Comparison of ENCODE assay signal across 8 cellular contexts in the genomic region with DNA sequence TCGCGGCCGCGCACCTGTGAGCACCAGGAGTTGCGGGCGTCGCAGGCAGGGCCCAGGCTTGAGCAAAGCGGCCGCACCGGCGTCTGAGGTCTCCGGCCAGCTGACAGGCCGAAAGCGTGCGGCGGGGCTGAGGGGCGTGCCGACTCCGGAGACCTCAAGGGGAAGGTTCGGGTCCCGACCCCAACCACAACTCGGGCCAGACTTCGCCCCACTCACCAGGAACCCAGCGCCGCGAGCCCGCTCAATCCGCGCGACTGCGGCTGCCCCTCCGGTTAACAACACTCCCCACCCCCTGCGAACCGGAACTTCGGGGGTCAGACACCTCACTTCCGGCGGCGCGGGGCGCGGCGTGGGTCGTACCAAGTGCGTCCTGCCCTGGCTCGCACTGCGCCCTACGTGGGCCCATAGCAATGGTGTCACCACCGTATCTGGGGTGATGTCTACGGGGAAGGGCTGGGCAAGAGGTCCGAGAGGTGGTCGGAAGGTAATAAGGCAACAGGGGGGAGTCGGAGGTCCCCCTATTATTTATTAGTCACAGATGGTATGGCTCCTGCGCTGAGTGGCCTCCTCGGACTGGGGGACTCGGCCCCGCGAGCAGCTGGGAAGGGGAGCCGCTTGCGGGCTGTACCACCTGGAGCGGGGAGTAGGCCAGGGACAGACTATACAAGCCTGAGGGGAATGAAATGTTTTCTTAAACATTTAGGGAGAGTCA. TPM values are rescaled to one million over a fixed set of nuclear protein-coding genes. Genes with fewer than 3 reads are reported as not detected.
A peak's percentile ranks its signal among the peaks of the same experiment; 100 is the strongest.
DNase-seq lines count a peak whose midpoint lies in the region; ATAC-seq, FAIRE-seq and TF ChIP-seq lines count a peak whose summit lies in the region.

A gene (minus strand): TSS at position 280 of the 712 bp plus-strand sequence. CDS start 918 bp downstream, outside the sequence.

- peaks cover 3% of the 10 kb centered on the region; the same call in 1 of the 2 replicates for H3K79me1 ChIP-seq in H1 (ENCODE audit: low read depth, low read length)

- no peak for TF ChIP-seq CTCF in CD8-positive, alpha-beta T cell (IDR thresholded peaks at IDR 0.05)
- TF ChIP-seq CTCF in H1 (IDR thresholded peaks at IDR 0.05; ENCODE audit: control extremely low read depth in 1 of 3, insufficient read depth in 1 of 3, low read depth in 1 of 3, low read length in 3 of 3): no peak

- peak; percentile 69 for ATAC-seq in CD8-positive, alpha-beta T cell
- ATAC-seq in GM19468 (IDR thresholded peaks at IDR 0.05; ENCODE audit: extremely low read depth, unreplicated experiment): peak; percentile 49

- peaks cover 0 to 15% of the 10 kb centered on the region in 2 experiments; a peak in 1 of 4 replicates for H3K79me2 ChIP-seq in H1 (ENCODE audit: control insufficient read depth in 1 of 2, insufficient read depth in 2 of 2, low read length in 2 of 2)

- H3K27me3 Mint-ChIP-seq in CD8-positive, alpha-beta T cell (ENCODE audit: low read depth): no peaks in the 10 kb centered on the region

- H3K9me3 Mint-ChIP-seq in CD8-positive, alpha-beta T cell: no peaks in the 10 kb centered on the region

- H4K8ac ChIP-seq in H1 (ENCODE audit: extremely low read depth, insufficient read depth, low read length): peak within 1 kb of the TSS; percentile 98

- no peaks in the 10 kb centered on the region for H3K9me3 ChIP-seq in CD8-positive, alpha-beta T cell (ENCODE audit: low read length)
- H3K9me3 ChIP-seq in H1 (ENCODE audit: insufficient read depth in 2 of 2, low read depth in 1 of 2, low read length in 1 of 2): no peaks in the 10 kb centered on the region; a peak in 1 of 4 replicates

- TF ChIP-seq EP300 in H1 (IDR thresholded peaks at IDR 0.05; ENCODE audit: borderline replicate concordance in 1 of 2, low read depth in 2 of 2, low read length in 2 of 2): peak in 1 of 2 experiments; percentile 97; a peak in 2 of 3 replicates

- H4K20me1 ChIP-seq in H1 (replicated peaks in 1 of 2; ENCODE audit: control insufficient read depth in 1 of 2, insufficient read depth in 2 of 2, low read length in 2 of 2): peaks cover 0 to 10% of the 10 kb centered on the region in 2 experiments

- peaks cover 33% of the 10 kb centered on the region for H3K36me3 ChIP-seq in CD8-positive, alpha-beta T cell (ENCODE audit: insufficient read depth, low read length)
- peaks cover 11 to 24% (median 20%) of the 10 kb centered on the region in 4 experiments; a peak in 7 of 8 replicates for H3K36me3 ChIP-seq in H1 (ENCODE audit: control insufficient read depth in 2 of 4, insufficient read depth in 4 of 4, low read length in 3 of 4)

- peak within 1 kb of the TSS; percentile 97 for H3K4ac ChIP-seq in H1 (replicated peaks; ENCODE audit: insufficient read length, low read depth, low read length)

- H3K18ac ChIP-seq in H1 (ENCODE audit: extremely low read depth, low read length): peak within 1 kb of the TSS; percentile 99

- no peak within 1 kb of the TSS for H2BK20ac ChIP-seq in H1 (ENCODE audit: low read length)

- peaks cover 14% of the 10 kb centered on the region for H3K23me2 ChIP-seq in H1 (ENCODE audit: low read depth, low read length)

- H3K4me3 Mint-ChIP-seq in CD8-positive, alpha-beta T cell: peak within 1 kb of the TSS; percentile 99

- H3K56ac ChIP-seq in H1 (replicated peaks; ENCODE audit: insufficient read length, low read depth, low read length): peak within 1 kb of the TSS; percentile 85

- intact Hi-C loops in CD8-positive, alpha-beta T cell (cut with DNase I, micrococcal nuclease): loop anchor here in 1 of 2 experiments (1.0 to 5.0 kb wide), 4 partner anchors 12 to 128 kb away; a partner anchor contains a TSS

- 1% methylated on average over 53 of the region's 60 CpGs; no CpG with 5 or more reads in 1 of the 2 experiments for WGBS in H1 (ENCODE audit: extremely low coverage in 1 of 2, insufficient coverage in 1 of 2, insufficient read length in 1 of 2, insufficient replicate concordance in 2 of 2, low coverage in 1 of 2, low lambda C conversion rate in 2 of 2, missing lambda C conversion rate in 1 of 2), 2 experiments

- no peak for TF ChIP-seq RAD21 in H1 (IDR thresholded peaks at IDR 0.05 in 1 of 2, conservative IDR thresholded peaks at IDR 0.05 in 1 of 2; ENCODE audit: low read depth in 2 of 2, low read length in 2 of 2)

- peak within 1 kb of the TSS; percentile 96 for H3K27ac ChIP-seq in CD8-positive, alpha-beta T cell (ENCODE audit: low read depth, low read length)
- H3K27ac ChIP-seq in H1 (ENCODE audit: low read depth, low read length): peak within 1 kb of the TSS; percentile 99

- POLR2A ChIA-PET in CD8-positive, alpha-beta T cell (lab: Charles Lee): interaction anchor here (0.6 to 3.4 kb wide), 19 partner anchors 10 to 440 kb away, joined by 3 to 66 read pairs (median 4); a partner anchor contains a TSS
- POLR2A ChIA-PET in H1 (lab: Charles Lee; ENCODE audit: partially characterized antibody): interaction anchor here (0.6 to 15.8 kb wide), 25 partner anchors 7 to 257 kb away, joined by 3 to 305 read pairs (median 4); a partner anchor contains a TSS

- H3K9ac ChIP-seq in H1 (replicated peaks in 1 of 4; ENCODE audit: extremely low read depth in 1 of 4, low read depth in 3 of 4, low read length in 3 of 4): peak within 1 kb of the TSS; percentile 88 to 99 (median 98)

- no peak for FAIRE-seq in H1 (lab: Jason Lieb, UNC)

- peaks cover 33% of the 10 kb centered on the region for H3K4me1 ChIP-seq in CD8-positive, alpha-beta T cell (ENCODE audit: insufficient read depth, low read length)
- H3K4me1 ChIP-seq in H1 (replicated peaks in 1 of 4; ENCODE audit: control insufficient read depth in 3 of 4, insufficient read depth in 4 of 4, low read length in 3 of 4): peaks cover 0 to 13% (median 7%) of the 10 kb centered on the region in 4 experiments; a peak in 6 of 7 replicates

- CTCF ChIA-PET in CD8-positive, alpha-beta T cell (lab: Charles Lee): interaction anchor here (1.1 to 2.0 kb wide), 5 partner anchors 10 to 36 kb away, joined by 3 to 8 read pairs (median 4); a partner anchor contains a TSS
- CTCF ChIA-PET in H1 (lab: Charles Lee; ENCODE audit: partially characterized antibody): interaction anchor here (0.6 to 3.0 kb wide), 11 partner anchors 11 to 1194 kb away, joined by 3 to 14 read pairs (median 4); a partner anchor contains a TSS

- H3K4me2 ChIP-seq in H1 (ENCODE audit: insufficient read depth in 1 of 2, low read depth in 2 of 2, low read length in 2 of 2): peak within 1 kb of the TSS; percentile 77 to 91

- H2AFZ ChIP-seq in H1 (ENCODE audit: low read length): peak within 1 kb of the TSS; percentile 82

- H3K4me3 ChIP-seq in CD8-positive, alpha-beta T cell (ENCODE audit: low read depth, low read length): peak within 1 kb of the TSS; percentile 85
- H3K4me3 ChIP-seq in H1 (ENCODE audit: extremely low read depth in 1 of 4, insufficient read depth in 2 of 4, low read depth in 3 of 4, low read length in 4 of 4): peak within 1 kb of the TSS; percentile 84 to 94 (median 88)

- H3K27me3 ChIP-seq in CD8-positive, alpha-beta T cell (ENCODE audit: insufficient read depth, low read length): no peaks in the 10 kb centered on the region
- H3K27me3 ChIP-seq in H1 (replicated peaks in 1 of 4; ENCODE audit: control insufficient read depth in 3 of 4, extremely low read depth in 1 of 4, insufficient read depth in 3 of 4, low read length in 3 of 4): no peaks in the 10 kb centered on the region

- H2BK5ac ChIP-seq in H1 (ENCODE audit: low read depth, low read length): peak within 1 kb of the TSS; percentile 100

- H3K36me3 Mint-ChIP-seq in CD8-positive, alpha-beta T cell: peaks cover 46% of the 10 kb centered on the region

- peaks cover 39% of the 10 kb centered on the region for H3K4me1 Mint-ChIP-seq in CD8-positive, alpha-beta T cell (ENCODE audit: low read depth)

- TF ChIP-seq POLR2A in H1 (IDR thresholded peaks at IDR 0.05; ENCODE audit: control extremely low read depth in 1 of 2, low read depth in 2 of 2, low read length in 2 of 2): no peak; a peak in 1 of 3 replicates

- H3K23ac ChIP-seq in H1 (ENCODE audit: insufficient read length): no peak within 1 kb of the TSS

- H2AK5ac ChIP-seq in H1 (ENCODE audit: low read depth, low read length): no peak within 1 kb of the TSS

- peak within 1 kb of the TSS; percentile 100 for H2BK12ac ChIP-seq in H1 (ENCODE audit: low read depth, low read length)

- no peak within 1 kb of the TSS for H2BK120ac ChIP-seq in H1 (replicated peaks; ENCODE audit: low read depth, low read length)

- H3K14ac ChIP-seq in H1 (ENCODE audit: insufficient read length): peak within 1 kb of the TSS; percentile 99

- H2BK15ac ChIP-seq in H1 (ENCODE audit: low read length): peak within 1 kb of the TSS; percentile 100

- peak; percentile 79 to 96 (median 91) for DNase-seq in CD8-positive, alpha-beta T cell
- DNase-seq in HS-27A (ENCODE audit: low read depth): peak; percentile 86
- DNase-seq in NOMO-1 treated with DMSO at 0.1 percent for 48 hours (lab: John Stamatoyannopoulos, UW; ENCODE audit: unreplicated experiment): peak; percentile 83
- peak; percentile 84 to 89 for DNase-seq in activated CD8-positive, alpha-beta memory T cell treated with anti-CD3 and anti-CD28 coated beads for 4 hours (ENCODE audit: low read depth in 2 of 2)
- DNase-seq in H1 (ENCODE audit: low read depth in 1 of 2, low spot score in 2 of 2): peak in 1 of 2 experiments; percentile 94
- peak; percentile 97 for DNase-seq in mesenteric fat pad (ENCODE audit: low spot score)
- DNase-seq in stimulated activated CD8-positive, alpha-beta memory T cell treated with anti-CD3 and anti-CD28 coated beads, Interleukin-15, amount 100 ng/mL, for 24 hours (ENCODE audit: low read depth): peak; percentile 88

- peak within 1 kb of the TSS; percentile 100 for H3K27ac Mint-ChIP-seq in CD8-positive, alpha-beta T cell

- peak within 1 kb of the TSS; percentile 100 for H4K5ac ChIP-seq in H1 (ENCODE audit: insufficient read length, low read depth, low read length)

- peak within 1 kb of the TSS; percentile 100 for H4K91ac ChIP-seq in H1 (replicated peaks; ENCODE audit: insufficient read length, low read length)

TF ChIP-seq in H1, 55 proteins besides CTCF, POLR2A, EP300 and RAD21 (continues in another document):
- peak; percentile 87 for TF ChIP-seq PHF8 (conservative IDR thresholded peaks at IDR 0.05; ENCODE audit: low read depth, low read length)
- peak; percentile 91 for TF ChIP-seq CHD1 (IDR thresholded peaks at IDR 0.05; ENCODE audit: low read depth, low read length)
- no peak for TF ChIP-seq RNF2 (IDR thresholded peaks at IDR 0.05; ENCODE audit: borderline replicate concordance, low read depth, low read length, missing control alignments, poor library complexity, severe bottlenecking)
- TF ChIP-seq TBP (IDR thresholded peaks at IDR 0.05; ENCODE audit: low read depth, low read length): no peak

RNA-seq across cellular contexts. Expression of the gene that starts here (rescaled TPM):
- 10 to 100 TPM; 93.0 to 95.5 TPM for total RNA-seq in CD8-positive, alpha-beta T cell
- 29.4 and 34.0 TPM in 2 replicates for total RNA-seq in H1 (2021; fragmentation: NEBNext Ultra II Directional; extraction: Animal tissue kit (Norgen Biotek cat#: 25700))
- polyA plus RNA-seq in H1 (2011; rRNA removed): 27.8 and 37.5 TPM in 2 replicates
- 11.3 TPM for polyA plus RNA-seq in H1 (2011; cell fraction: cytosol; rRNA removed)
- polyA plus RNA-seq in H1 (2011; cell fraction: nucleus; rRNA removed): 58.4 TPM
- 22.3 to 33.8 TPM (median 27.7 TPM) in 4 replicates for polyA plus RNA-seq in H1 (2012, experiment 1 of 2)
- polyA plus RNA-seq in H1 (2012, experiment 2 of 2): 22.8 TPM
- polyA plus RNA-seq in H1 (2013, experiment 1 of 2): 35.6 TPM
- 34.9 TPM for polyA plus RNA-seq in H1 (2013, experiment 2 of 2)
- 62.1 and 66.3 TPM in 2 replicates for polyA minus RNA-seq in H1 (2011; rRNA and poly(A)+ RNA removed)
- polyA minus RNA-seq in H1 (2011; cell fraction: cytosol; rRNA and poly(A)+ RNA removed): 13.3 TPM
- 22.0 TPM for polyA minus RNA-seq in H1 (2011; cell fraction: nucleus; rRNA and poly(A)+ RNA removed)
- 78.8 TPM for total RNA-seq in mesenteric fat pad
